Comparison of ENCODE assay signal across 15 cellular contexts in the genomic region with DNA sequence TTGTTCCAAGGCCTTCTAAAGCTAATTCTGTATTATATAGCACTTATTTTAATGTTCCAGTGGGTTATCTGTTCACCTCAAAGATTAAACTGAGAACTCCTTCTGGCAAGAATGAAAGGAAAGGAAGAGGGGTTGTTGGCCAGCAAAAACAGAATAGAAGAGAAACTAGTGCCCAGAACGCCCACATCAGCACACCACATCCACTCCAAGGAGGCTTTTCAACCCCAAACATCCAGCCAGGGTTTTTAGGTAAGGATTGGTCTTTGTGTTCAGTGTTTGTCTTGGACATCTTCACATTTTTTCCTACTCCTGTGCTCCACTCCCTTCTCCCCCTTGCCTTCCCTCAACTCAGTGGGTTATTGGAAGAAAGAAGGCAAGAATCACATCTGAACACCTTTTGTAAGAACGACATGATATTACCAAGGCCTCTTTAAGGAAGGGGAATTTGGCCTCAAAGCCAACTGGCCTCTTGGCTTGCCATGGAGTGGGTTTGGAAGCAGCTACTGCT. TPM values are rescaled to one million over a fixed set of nuclear protein-coding genes. Genes with fewer than 3 reads are reported as not detected.
A peak's percentile ranks its signal among the peaks of the same experiment; 100 is the strongest.
DNase-seq lines count a peak whose midpoint lies in the region; ATAC-seq, FAIRE-seq and TF ChIP-seq lines count a peak whose summit lies in the region.
"Had no signal": no experiment of that assay in that cellular context is flagged by ENCODE, and none has a peak within 500 bp of the region (broad histone marks: within the 10 kb centered on the region; RNA-seq: fewer than 3 reads in every experiment).

No MANE protein-coding gene starts in this region.

- TF ChIP-seq POLR2A in H54 (IDR thresholded peaks at IDR 0.05; ENCODE audit: low read depth, low read length): no peak

- no peak for ATAC-seq in T-cell (replicated peaks in 1 of 4)
- no peak for ATAC-seq in left ventricle myocardium superior
- ATAC-seq: A549 had no signal

- no peak overlapping the region for H3K4me3 ChIP-seq in astrocyte of the cerebellum (ENCODE audit: low read depth, low read length)
- H3K4me3 ChIP-seq: A549, HAP-1 had no signal

- H3K27ac Mint-ChIP-seq in nephron (peak overlapping the region in 2 of 3 experiments; percentile 18 to 33), T-cell (no peak overlapping the region)
- H3K27ac Mint-ChIP-seq: CD4-positive, alpha-beta memory T cell had no signal

- intact Hi-C loops in left ventricle myocardium superior (cut with micrococcal nuclease): no loop called here

- H3K4me1 Mint-ChIP-seq in nephron: peaks cover 12% of the 10 kb centered on the region
- H3K4me1 Mint-ChIP-seq in T-cell: no peaks in the 10 kb centered on the region
- H3K4me1 Mint-ChIP-seq: CD4-positive, alpha-beta memory T cell had no signal

- peak; percentile 41 for FAIRE-seq in H54 (lab: Jason Lieb, UNC)
- FAIRE-seq: GM12892 had no signal

- H3K4me3 Mint-ChIP-seq in nephron (no peak overlapping the region), T-cell (no peak overlapping the region)
- H3K4me3 Mint-ChIP-seq: CD4-positive, alpha-beta memory T cell had no signal

- CTCF ChIA-PET in T-cell (lab: Charles Lee): interaction anchor here in 1 of 2 donors (0.6 kb wide), 1 partner anchor 26 kb away, joined by 3 read pairs; no protein-coding TSS in a partner anchor

- no peak for DNase-seq in H54 (ENCODE audit: insufficient read length, low spot score)
- DNase-seq in astrocyte of the cerebellum (ENCODE audit: low read depth): peak; percentile 80
- DNase-seq in activated CD4-positive, alpha-beta T cell treated with anti-CD3 and anti-CD28 coated beads, Interleukin-2, amount 50 U/mL, for 48 hours: no peak
- DNase-seq in T-cell: no peak
- no peak for DNase-seq in hypothalamus (lab: John Stamatoyannopoulos, UW)
- DNase-seq in left ventricle myocardium superior: no peak
- DNase-seq: BE2C; CD4-positive, alpha-beta memory T cell; DND-41; GDM1; GOT3 had no signal

- H3K36me3 Mint-ChIP-seq in nephron (ENCODE audit: low read depth) (peaks cover 32% of the 10 kb centered on the region), T-cell (no peaks in the 10 kb centered on the region)
- H3K36me3 Mint-ChIP-seq: CD4-positive, alpha-beta memory T cell had no signal

- H3K9me3 Mint-ChIP-seq in nephron (peaks cover 27% of the 10 kb centered on the region), T-cell (peaks cover 4 to 13% (median 10%) of the 10 kb centered on the region in 3 donors)

- TF ChIP-seq CTCF in astrocyte of the cerebellum (IDR thresholded peaks at IDR 0.05; ENCODE audit: low read depth, low read length, missing control alignments) (no peak), nephron (IDR thresholded peaks at IDR 0.05; ENCODE audit: unreplicated experiment in 3 of 3) (no peak)

- in situ Hi-C loops in astrocyte of the cerebellum (cut with HindIII; ENCODE audit: low sequenced_read_pairs): no loop called here

- H3K27me3 Mint-ChIP-seq in nephron (ENCODE audit: low read depth) (no peaks in the 10 kb centered on the region), T-cell (no peaks in the 10 kb centered on the region)

- POLR2A ChIA-PET in T-cell (lab: Charles Lee): no interaction called here

RNA-seq across cellular contexts. Expression of gene BICC1, which starts 55.8 kb away (rescaled TPM):
- total RNA-seq in T-cell (under 1 TPM in 3 of 5 donors, not detected in 2; 0.06 to 0.09 (median 0.07) TPM), left ventricle myocardium superior (4.9 TPM)
- total RNA-seq: CD4-positive, alpha-beta memory T cell had no signal

Comparison
In these comparisons a context has a peak if more than half of its experiments do, and no peak if none do; other contexts are left out.
1. H3K27ac Mint-ChIP-seq: peak in nephron (2 of 3); none in T-cell (0 of 2).